In genomic region chr2:41763091-41763490, GRCh38 we compare ENCODE assay signal across 24 cellular contexts.
DNase-seq lines count a peak whose midpoint lies in the region; ATAC-seq, FAIRE-seq and TF ChIP-seq lines count a peak whose summit lies in the region.
"Had no signal": no experiment of that assay in that cellular context is flagged by ENCODE, and none has a peak within 500 bp of the region (broad histone marks: within the 10 kb centered on the region; RNA-seq: fewer than 3 reads in every experiment).

No MANE protein-coding gene starts in this region.

- H3K4me1 ChIP-seq in K562 (replicated peaks in 1 of 2; ENCODE audit: control insufficient read depth in 2 of 2, insufficient read depth in 2 of 2, low read length in 2 of 2): no peaks in the 10 kb centered on the region

- no peak for TF ChIP-seq EP300 in K562 (IDR thresholded peaks at IDR 0.05; ENCODE audit: low read length)

- FAIRE-seq in K562 (lab: Jason Lieb, UNC) (no peak), urothelium cell line (lab: Jason Lieb, UNC) (no peak)
- FAIRE-seq: D721Med had no signal

- ATAC-seq in K562: no peak
- no peak for ATAC-seq in HG02571 (IDR thresholded peaks at IDR 0.05; ENCODE audit: unreplicated experiment)
- ATAC-seq: PC-3, SK-N-SH treated with all-trans-retinoic acid at 6 μM for 48 hours had no signal

- H3K79me2 ChIP-seq in K562 (ENCODE audit: control insufficient read depth, insufficient read depth, low read length): no peaks in the 10 kb centered on the region

- no peak overlapping the region for H3K4me2 ChIP-seq in K562 (ENCODE audit: insufficient read depth, low read length)

- CTCF ChIA-PET in K562 (lab: Yijun Ruan, JAX; ENCODE audit: low intra/inter-chr PET ratio): no interaction called here

- no peak for TF ChIP-seq CTCF in K562 (IDR thresholded peaks at IDR 0.05 in 2 of 3, conservative IDR thresholded peaks at IDR 0.05 in 1 of 3; ENCODE audit: insufficient read depth in 2 of 3, low read depth in 1 of 3, low read length in 3 of 3)

- no peaks in the 10 kb centered on the region for H4K20me1 ChIP-seq in K562 (replicated peaks; ENCODE audit: control insufficient read depth, insufficient read depth, low read length)

- TF ChIP-seq RAD21 in K562 (CRISPR knock-in tag; conservative IDR thresholded peaks at IDR 0.05 in 1 of 2, IDR thresholded peaks at IDR 0.05 in 1 of 2): no peak

- H3K4me3 ChIP-seq in K562: no peak overlapping the region

- no peak overlapping the region for H2AFZ ChIP-seq in K562 (ENCODE audit: low read depth, low read length)

- intact Hi-C loops in K562 (cut with micrococcal nuclease): no loop called here

- POLR2A ChIA-PET in K562 (lab: Yijun Ruan, JAX): no interaction called here

- in situ Hi-C loops in K562 (cut with MboI): no loop called here

- no peaks in the 10 kb centered on the region for H3K9me3 ChIP-seq in K562 (replicated peaks; ENCODE audit: control insufficient read depth, insufficient read depth, low read depth, low read length)

- H3K9me1 ChIP-seq in K562 (ENCODE audit: control insufficient read depth, insufficient read depth, low read length): no peaks in the 10 kb centered on the region

- H3K27ac ChIP-seq in K562 (ENCODE audit: extremely low read depth, low read depth, low read length): no peak overlapping the region

- TF ChIP-seq POLR2A in K562 (conservative IDR thresholded peaks at IDR 0.05): no peak

- no peak overlapping the region for H3K9ac ChIP-seq in K562 (ENCODE audit: insufficient read depth in 1 of 2, low read depth in 2 of 2, low read length in 2 of 2)

- BruUV-seq in K562 (replicated peaks; lab: Mats Ljungman, UMichigan): no TSS peak

- WGBS in K562 (ENCODE audit: insufficient coverage, low coverage, missing lambda C conversion rate): 0% methylated on average over 3 of the region's 3 CpGs

- DNase-seq in NCI-H128 (lab: John Stamatoyannopoulos, UW; ENCODE audit: unreplicated experiment) (peak; percentile 6), NCI-H146 (lab: John Stamatoyannopoulos, UW) (peak; percentile 84), NCI-H345 treated with DMSO at 0.1 percent for 48 hours (lab: John Stamatoyannopoulos, UW; ENCODE audit: unreplicated experiment) (peak; percentile 34), K562 (ENCODE audit: extremely low read depth in 1 of 4, low spot score in 3 of 4) (no peak), urothelium cell line (ENCODE audit: low spot score) (no peak)
- no peak for DNase-seq in activated effector memory CD4-positive, alpha-beta T cell treated with anti-CD3 and anti-CD28 coated beads, Interleukin-2, amount 50 U/mL, for 16 hours
- DNase-seq: ACHN; C1 segment of cervical spinal cord; CD8-positive, alpha-beta memory T cell; GDM1; H9; KBM-7; NCI-H1105; NCI-H1930; NCI-H226; NCI-H526; PC-3; RPMI8226; SHP77 treated with DMSO at 0.1 percent for 48 hours; T-helper 1 cell; T-helper 9 cell had no signal

- no peaks in the 10 kb centered on the region for H3K27me3 ChIP-seq in K562 (ENCODE audit: control insufficient read depth in 2 of 2, insufficient read depth in 2 of 2, low read length in 2 of 2)

- H3K36me3 ChIP-seq in K562 (ENCODE audit: control insufficient read depth, insufficient read depth, low read length): no peaks in the 10 kb centered on the region

TF ChIP-seq in K562, 482 proteins besides CTCF, POLR2A, EP300 and RAD21:
- TF ChIP-seq ARID2 (IDR thresholded peaks at IDR 0.05) (no peak), ZNF436 (CRISPR knock-in tag; IDR thresholded peaks at IDR 0.05) (no peak), DMBX1 (CRISPR knock-in tag; IDR thresholded peaks at IDR 0.05; ENCODE audit: borderline replicate concordance) (no peak), RFX1 (IDR thresholded peaks at IDR 0.05) (peak; percentile 43), ZNF239 (CRISPR knock-in tag; IDR thresholded peaks at IDR 0.05) (no peak)

Comparison
In these comparisons a context has a peak if more than half of its experiments do, and no peak if none do; other contexts are left out.
1. DNase-seq: peak in NCI-H128 (single experiment), NCI-H146 (single experiment) and NCI-H345 treated with DMSO at 0.1 percent for 48 hours (single experiment); none in K562 (0 of 4), activated effector memory CD4-positive, alpha-beta T cell treated with anti-CD3 and anti-CD28 coated beads, Interleukin-2, amount 50 U/mL, for 16 hours (single experiment) and urothelium cell line (single experiment).